ENCODE assay signal across 9 cellular contexts in the genomic region with DNA sequence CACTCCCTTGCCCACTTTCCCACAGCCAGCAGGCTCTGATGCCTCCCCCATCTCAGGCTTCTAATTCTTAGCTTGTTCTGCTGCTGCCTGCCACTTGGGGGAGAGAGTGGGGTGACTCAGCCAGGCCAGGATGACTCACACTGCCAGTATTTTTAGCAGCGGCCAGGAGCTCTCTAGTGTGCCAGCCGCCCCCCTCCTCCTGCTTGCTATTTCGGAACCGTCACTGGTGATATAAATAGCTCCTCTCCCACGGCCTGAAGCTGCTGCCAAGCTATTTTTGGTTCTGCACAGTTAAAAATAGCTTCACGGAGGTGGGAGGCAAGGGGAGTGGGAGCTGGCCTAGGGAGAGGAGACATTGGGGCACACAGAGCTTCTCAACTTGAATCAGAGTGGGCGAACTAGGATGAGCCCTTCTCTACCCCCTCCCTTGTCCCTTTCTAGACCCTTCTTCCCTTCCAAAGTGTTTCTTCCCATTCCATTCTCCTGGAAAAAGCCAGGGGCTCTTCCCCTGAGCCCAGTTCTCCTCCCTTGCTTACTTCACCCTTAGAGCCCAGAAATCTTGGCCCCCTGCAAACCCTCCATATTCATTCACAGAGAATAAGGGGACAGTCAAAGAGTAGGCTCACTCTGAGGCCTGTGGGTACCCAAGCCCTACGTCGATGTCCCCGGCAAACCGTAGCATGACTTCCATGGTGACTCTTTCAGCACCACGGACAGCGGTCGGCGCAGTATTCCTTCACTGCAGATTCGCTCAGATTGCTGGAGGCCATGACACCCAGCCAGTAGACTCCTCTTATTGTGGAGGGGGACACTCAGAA. TPM values are rescaled to one million over a fixed set of nuclear protein-coding genes. Genes with fewer than 3 reads are reported as not detected.
A peak's percentile ranks its signal among the peaks of the same experiment; 100 is the strongest.
DNase-seq lines count a peak whose midpoint lies in the region; TF ChIP-seq lines count a peak whose summit lies in the region.
"Had no signal": no experiment of that assay in that cellular context is flagged by ENCODE, and none has a peak within 500 bp of the region (broad histone marks: within the 10 kb centered on the region; RNA-seq: fewer than 3 reads in every experiment).

No MANE protein-coding gene starts in this region.

- DNase-seq in GM20000 (ENCODE audit: low spot score) (peak; percentile 68), NCI-H446 (lab: John Stamatoyannopoulos, UW) (peak; percentile 83 to 90), cerebellum (ENCODE audit: low spot score) (peak; percentile 95), GF-D8 (lab: John Stamatoyannopoulos, UW) (no peak)
- peak; percentile 52 to 65 for DNase-seq in activated CD4-positive, alpha-beta T cell treated with anti-CD3 and anti-CD28 coated beads for 24 hours (ENCODE audit: low read depth in 2 of 2)
- peak; percentile 69 to 72 for DNase-seq in stimulated activated CD4-positive, alpha-beta T cell treated with anti-CD3 and anti-CD28 coated beads, Interleukin-4, amount 100 ng/mL, for 48 hours (ENCODE audit: low read depth in 2 of 2)

- H3K27ac ChIP-seq in ACC112 (ENCODE audit: low read depth, low read length) (peak overlapping the region; percentile 42; the same call in 1 of the 2 replicates), layer of hippocampus (ENCODE audit: low read depth, low read length) (peak overlapping the region; percentile 21)

- H3K4me3 ChIP-seq in ACC112 (ENCODE audit: low read depth, low read length): no peak overlapping the region

- H3K36me3 ChIP-seq in ACC112 (ENCODE audit: insufficient read depth, low read length): no peaks in the 10 kb centered on the region

- H2AFZ ChIP-seq in ACC112 (ENCODE audit: low read length, unreplicated experiment): no peak overlapping the region

- peaks cover 13% of the 10 kb centered on the region for H3K4me1 ChIP-seq in ACC112 (ENCODE audit: control insufficient read depth, insufficient read depth, low read length, unreplicated experiment)

- TF ChIP-seq CTCF in GM20000 (IDR thresholded peaks at IDR 0.05; ENCODE audit: extremely low read depth, missing control alignments): peak; percentile 37

- H3K27me3 ChIP-seq in ACC112 (ENCODE audit: insufficient read depth, low read length): peaks cover 47% of the 10 kb centered on the region
- H3K27me3 ChIP-seq in layer of hippocampus (ENCODE audit: control insufficient read depth, insufficient read depth, low read length): peaks cover 2% of the 10 kb centered on the region

- H3K79me2 ChIP-seq in ACC112 (ENCODE audit: control insufficient read depth, insufficient read depth, low read length, unreplicated experiment): no peaks in the 10 kb centered on the region

RNA-seq across cellular contexts. Expression of gene NPAS4, which starts 2.5 kb away (rescaled TPM):
- total RNA-seq in cerebellum: 0.18 TPM
- total RNA-seq: subcutaneous adipose tissue had no signal

RNA-seq across cellular contexts. Expression of gene MRPL11, which starts 20.3 kb away (rescaled TPM):
- total RNA-seq in cerebellum: 13.1 TPM

RNA-seq across cellular contexts. Expression of gene SLC29A2, which starts 46.8 kb away (rescaled TPM):
- total RNA-seq in cerebellum: 1.2 TPM

RNA-seq across cellular contexts. Expression of gene PELI3, which starts 48.3 kb away (rescaled TPM):
- total RNA-seq in cerebellum: 12.2 TPM
